In the genomic region with DNA sequence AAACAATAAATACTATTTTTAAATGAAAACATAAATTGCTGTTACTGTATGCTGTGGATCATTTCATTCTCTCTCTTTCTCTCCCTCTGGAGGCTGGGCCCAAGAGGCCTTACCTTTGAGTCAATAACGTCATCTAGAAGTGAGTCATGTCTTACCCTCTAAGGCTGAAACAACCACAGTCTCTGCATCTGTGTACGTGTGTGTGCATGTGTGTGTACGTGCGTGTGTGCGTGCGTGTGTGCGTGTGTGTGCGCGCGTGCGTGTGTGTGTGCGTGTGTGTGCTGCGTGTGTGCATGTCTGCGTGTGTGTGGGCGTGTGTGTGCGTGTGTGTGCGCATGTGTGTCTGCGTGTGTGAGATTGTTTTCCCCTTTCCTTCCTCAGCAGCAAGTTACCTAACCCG, we compare ENCODE assay signal across 15 cellular contexts. TPM values are rescaled to one million over a fixed set of nuclear protein-coding genes. Genes with fewer than 3 reads are reported as not detected.
DNase-seq lines count a peak whose midpoint lies in the region; ATAC-seq, FAIRE-seq and TF ChIP-seq lines count a peak whose summit lies in the region.
"Had no signal": no experiment of that assay in that cellular context is flagged by ENCODE, and none has a peak within 500 bp of the region (broad histone marks: within the 10 kb centered on the region; RNA-seq: fewer than 3 reads in every experiment).

No MANE protein-coding gene starts in this region.

- TF ChIP-seq CTCF in A549 (IDR thresholded peaks at IDR 0.05) (no peak), RWPE2 (IDR thresholded peaks at IDR 0.05; ENCODE audit: poor library complexity, severe bottlenecking) (no peak), gastroesophageal sphincter (IDR thresholded peaks at IDR 0.05) (no peak)

- H3K27me3 ChIP-seq in RWPE2 (ENCODE audit: insufficient read depth, poor library complexity, severe bottlenecking) (no peaks in the 10 kb centered on the region), gastroesophageal sphincter (no peaks in the 10 kb centered on the region), right cardiac atrium (ENCODE audit: control insufficient read depth, insufficient read depth) (no peaks in the 10 kb centered on the region)
- H3K27me3 ChIP-seq: BLaER1 had no signal

- H3K4me1 ChIP-seq in A549, result no peaks in the 10 kb centered on the region; the same call in 2 of the 3 replicates
- H3K4me1 ChIP-seq in RWPE2 (ENCODE audit: insufficient read depth, poor library complexity, severe bottlenecking), result no peaks in the 10 kb centered on the region
- H3K4me1 ChIP-seq in gastroesophageal sphincter, result peaks cover 0 to 54% (median 9%) of the 10 kb centered on the region in 3 donors
- H3K4me1 ChIP-seq in right cardiac atrium (ENCODE audit: control insufficient read depth, insufficient read depth, low read length), result peaks cover 7% of the 10 kb centered on the region
- H3K4me1 ChIP-seq: BLaER1 had no signal

- no peaks in the 10 kb centered on the region for H3K36me3 ChIP-seq in RWPE2 (ENCODE audit: low read depth)
- H3K36me3 ChIP-seq in gastroesophageal sphincter, result no peaks in the 10 kb centered on the region
- H3K36me3 ChIP-seq: BLaER1 had no signal

- TF ChIP-seq POLR2A in A549 (IDR thresholded peaks at IDR 0.05; ENCODE audit: low read length) (no peak), gastroesophageal sphincter (IDR thresholded peaks at IDR 0.05) (no peak)

- TF ChIP-seq EP300 in A549 (IDR thresholded peaks at IDR 0.05) (no peak), gastroesophageal sphincter (IDR thresholded peaks at IDR 0.05) (no peak)

- TF ChIP-seq RAD21 in A549 (conservative IDR thresholded peaks at IDR 0.05 in 1 of 2, IDR thresholded peaks at IDR 0.05 in 1 of 2), result no peak

- intact Hi-C loops in right cardiac atrium (cut with DNase I), result no loop called here

- H3K9me3 ChIP-seq in A549, result no peaks in the 10 kb centered on the region
- H3K9me3 ChIP-seq in RWPE2 (ENCODE audit: severe bottlenecking), result no peaks in the 10 kb centered on the region
- no peaks in the 10 kb centered on the region for H3K9me3 ChIP-seq in gastroesophageal sphincter
- H3K9me3 ChIP-seq in right cardiac atrium (ENCODE audit: control insufficient read depth, low read length), result no peaks in the 10 kb centered on the region
- H3K9me3 ChIP-seq: BLaER1 had no signal

- POLR2A ChIA-PET in A549 (lab: Yijun Ruan, JAX), result no interaction called here

- no peak overlapping the region for H3K4me2 ChIP-seq in A549
- H3K4me2 ChIP-seq: BLaER1 had no signal

- ATAC-seq in A549 (peak; percentile 58 to 73; a peak in 4 of 6 replicates), GM18868 (IDR thresholded peaks at IDR 0.05; ENCODE audit: unreplicated experiment) (peak; percentile 90), RWPE2 (ENCODE audit: low read depth) (peak; percentile 92), gastroesophageal sphincter (no peak), right cardiac atrium (no peak), left lobe of liver (no peak)

- H3K4me3 ChIP-seq in A549, result no peak overlapping the region
- no peak overlapping the region for H3K4me3 ChIP-seq in RWPE2 (ENCODE audit: severe bottlenecking)
- no peak overlapping the region for H3K4me3 ChIP-seq in gastroesophageal sphincter
- H3K4me3 ChIP-seq in right cardiac atrium (ENCODE audit: low read length), result no peak overlapping the region
- H3K4me3 ChIP-seq: BLaER1 had no signal

- H3K27ac ChIP-seq in A549 (no peak overlapping the region), RWPE2 (ENCODE audit: poor library complexity, severe bottlenecking) (no peak overlapping the region), gastroesophageal sphincter (peak overlapping the region; percentile 93 to 99 (median 95)), right cardiac atrium (ENCODE audit: low read length) (no peak overlapping the region)
- H3K27ac ChIP-seq: BLaER1 had no signal

- DNase-seq in A549 (ENCODE audit: low read depth in 1 of 2, low spot score in 1 of 2) (peak in 1 of 2 experiments; percentile 28), RWPE2 (ENCODE audit: low spot score) (no peak), right cardiac atrium (no peak), KG1 (lab: John Stamatoyannopoulos, UW) (no peak), left lobe of liver (ENCODE audit: low spot score) (no peak), COR-L47 (lab: John Stamatoyannopoulos, UW) (no peak)
- DNase-seq: activated naive CD8-positive, alpha-beta T cell treated with anti-CD3 and anti-CD28 coated beads, Interleukin-2, amount 10 ng/mL, durations not matched to agents 7 days and 5 days; cortex of kidney; H7; NCI-H446 treated with DMSO at 0.1 percent for 48 hours; RPMI8226 had no signal

- no peak for FAIRE-seq in A549 (lab: Jason Lieb, UNC)

- 73% methylated on average over 19 of the region's 19 CpGs for WGBS in A549 (ENCODE audit: missing lambda C conversion rate)
- WGBS in gastroesophageal sphincter (ENCODE audit: low coverage in 1 of 2), 2 donors, result 67 to 71% methylated on average over 5 to 19 of the region's 19 CpGs
- 95% methylated on average over 19 of the region's 19 CpGs for WGBS in right cardiac atrium

- CTCF ChIA-PET in A549 (lab: Yijun Ruan, JAX), result interaction anchor here (0.5 to 44.9 kb wide), 5 partner anchors 11 to 518 kb away, joined by 3 to 1709 read pairs (median 71); a partner anchor contains a TSS

TF ChIP-seq in A549, 52 proteins besides CTCF, POLR2A, EP300 and RAD21:
- TF ChIP-seq PHF8 (IDR thresholded peaks at IDR 0.05; ENCODE audit: borderline replicate concordance, low read depth) (no peak), HOXB5 (CRISPR knock-in tag; IDR thresholded peaks at IDR 0.05) (no peak), RARB (CRISPR knock-in tag; IDR thresholded peaks at IDR 0.05) (no peak), TP53 (CRISPR knock-in tag; IDR thresholded peaks at IDR 0.05) (no peak)
- TF ChIP-seq, protein P1, sequence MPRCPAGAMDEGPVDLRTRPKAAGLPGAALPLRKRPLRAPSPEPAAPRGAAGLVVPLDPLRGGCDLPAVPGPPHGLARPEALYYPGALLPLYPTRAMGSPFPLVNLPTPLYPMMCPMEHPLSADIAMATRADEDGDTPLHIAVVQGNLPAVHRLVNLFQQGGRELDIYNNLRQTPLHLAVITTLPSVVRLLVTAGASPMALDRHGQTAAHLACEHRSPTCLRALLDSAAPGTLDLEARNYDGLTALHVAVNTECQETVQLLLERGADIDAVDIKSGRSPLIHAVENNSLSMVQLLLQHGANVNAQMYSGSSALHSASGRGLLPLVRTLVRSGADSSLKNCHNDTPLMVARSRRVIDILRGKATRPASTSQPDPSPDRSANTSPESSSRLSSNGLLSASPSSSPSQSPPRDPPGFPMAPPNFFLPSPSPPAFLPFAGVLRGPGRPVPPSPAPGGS (IDR thresholded peaks at IDR 0.05), result no peak

RNA-seq across cellular contexts. Expression of a gene that starts 13.6 kb away (rescaled TPM):
- 0.23 and 0.30 TPM in 2 replicates for polyA plus RNA-seq in A549 (2011; rRNA removed)
- polyA plus RNA-seq in A549 (2012; cell fraction: cytosol; rRNA removed), result 0.33 and 0.34 TPM in 2 replicates
- polyA plus RNA-seq in A549 (2012; cell fraction: nucleus; rRNA removed), result 0.28 and 0.49 TPM in 2 replicates
- not detected in 3 replicates for polyA plus RNA-seq in A549 (2017; fragmentation: RNase III; extraction: RNeasy Plus Mini Kit Qiagen cat#74134 plus additional on column Dnase treatment)
- polyA minus RNA-seq in A549 (2011; rRNA and poly(A)+ RNA removed), result not detected in 2 replicates
- total RNA-seq in gastroesophageal sphincter, result 1 to 10 TPM; 2.3 to 7.2 (median 4.0) TPM
- 1 to 10 TPM in 1 of 4 donors, under 1 TPM in 2, not detected in 1; 0.65 to 2.3 (median 0.94) TPM for total RNA-seq in right cardiac atrium
- polyA plus RNA-seq in right cardiac atrium, result 1.4 TPM
- total RNA-seq in left lobe of liver, result not detected
- total RNA-seq: activated naive CD8-positive, alpha-beta T cell treated with anti-CD3 and anti-CD28 coated beads, Interleukin-2, amount 10 ng/mL, durations not matched to agents 7 days and 5 days; H7; progenitor cell of endocrine pancreas had no signal

RNA-seq across cellular contexts. Expression of a gene that starts 34.9 kb away (rescaled TPM):
- polyA plus RNA-seq in A549 (2011; rRNA removed), result 6.7 and 7.0 TPM in 2 replicates
- 4.3 and 5.1 TPM in 2 replicates for polyA plus RNA-seq in A549 (2012; cell fraction: cytosol; rRNA removed)
- 9.9 and 10.8 TPM in 2 replicates for polyA plus RNA-seq in A549 (2012; cell fraction: nucleus; rRNA removed)
- polyA plus RNA-seq in A549 (2017; fragmentation: RNase III; extraction: RNeasy Plus Mini Kit Qiagen cat#74134 plus additional on column Dnase treatment), result 1.8 to 2.2 TPM (median 2.1 TPM) in 3 replicates
- polyA minus RNA-seq in A549 (2011; rRNA and poly(A)+ RNA removed), result 4.6 and 5.8 TPM in 2 replicates
- 1 to 10 TPM; 2.5 to 4.7 (median 3.8) TPM for total RNA-seq in gastroesophageal sphincter
- 1 to 10 TPM; 4.7 to 7.0 (median 6.2) TPM for total RNA-seq in right cardiac atrium
- 3.7 TPM for polyA plus RNA-seq in right cardiac atrium
- total RNA-seq in left lobe of liver, result 0.93 TPM

RNA-seq across cellular contexts. Expression of a gene that starts 47.4 kb away (rescaled TPM):
- polyA plus RNA-seq in A549 (2011; rRNA removed) (17.0 and 26.4 TPM in 2 replicates), A549 (2017; fragmentation: RNase III; extraction: RNeasy Plus Mini Kit Qiagen cat#74134 plus additional on column Dnase treatment) (9.1 to 10.4 TPM (median 9.7 TPM) in 3 replicates), right cardiac atrium (4.8 TPM)
- polyA plus RNA-seq in A549 (2012; cell fraction: cytosol; rRNA removed), result 5.1 and 5.4 TPM in 2 replicates
- polyA plus RNA-seq in A549 (2012; cell fraction: nucleus; rRNA removed), result 3.6 and 5.1 TPM in 2 replicates
- 23.5 and 25.1 TPM in 2 replicates for polyA minus RNA-seq in A549 (2011; rRNA and poly(A)+ RNA removed)
- total RNA-seq in gastroesophageal sphincter (10 to 100 TPM in 3 of 4 donors, 1 to 10 TPM in 1; 9.3 to 12.0 (median 11.1) TPM), right cardiac atrium (10 to 100 TPM in 1 of 4 donors, 1 to 10 TPM in 3; 9.1 to 11.3 (median 9.4) TPM), left lobe of liver (5.1 TPM)

Comparison
In these comparisons a context has a peak if more than half of its experiments do, and no peak if none do; other contexts are left out.
1. ATAC-seq: peak in A549 (2 of 2), GM18868 (single experiment) and RWPE2 (single experiment); none in gastroesophageal sphincter (single experiment), right cardiac atrium (0 of 2) and left lobe of liver (single experiment).
2. H3K27ac ChIP-seq: peak in gastroesophageal sphincter (4 of 4); none in A549 (0 of 2), RWPE2 (single experiment) and right cardiac atrium (single experiment).